Comparison of ENCODE assay signal across 9 cellular contexts in the genomic region with DNA sequence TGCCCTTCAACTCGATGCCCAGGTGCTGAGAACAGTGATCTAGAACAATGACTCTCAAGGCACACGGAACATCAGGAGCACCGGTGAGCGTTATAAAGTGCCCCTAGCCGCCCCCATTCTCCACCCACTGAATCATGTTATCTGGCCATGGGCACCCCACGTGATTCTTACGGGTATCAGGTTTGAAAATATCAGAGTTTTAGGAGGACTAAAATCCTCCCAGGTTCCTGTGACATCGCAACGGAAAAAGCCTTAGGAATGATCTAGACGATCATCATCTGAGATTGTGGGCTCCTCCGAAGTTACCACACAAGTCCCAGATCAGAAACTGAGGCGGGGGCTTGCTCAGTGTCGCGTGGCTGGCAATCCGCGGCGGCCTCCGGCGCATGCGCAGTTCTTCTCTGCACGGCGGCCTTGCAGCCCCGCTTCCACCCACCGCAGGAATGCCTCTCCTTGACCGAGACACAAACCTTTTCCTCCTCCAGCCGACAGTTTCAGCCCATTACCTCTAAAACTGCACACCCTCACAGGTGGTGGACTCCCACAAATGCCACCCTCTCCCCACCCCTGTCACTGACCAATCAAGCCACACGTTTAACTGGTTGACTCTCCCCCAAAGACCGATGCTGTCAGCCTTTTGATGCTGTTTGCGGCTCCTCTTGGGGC. TPM values are rescaled to one million over a fixed set of nuclear protein-coding genes. Genes with fewer than 3 reads are reported as not detected.
DNase-seq lines count a peak whose midpoint lies in the region; ATAC-seq, FAIRE-seq and TF ChIP-seq lines count a peak whose summit lies in the region.
"Had no signal": no experiment of that assay in that cellular context is flagged by ENCODE, and none has a peak within 500 bp of the region (broad histone marks: within the 10 kb centered on the region; RNA-seq: fewer than 3 reads in every experiment).

No MANE protein-coding gene starts in this region.

- no peak overlapping the region for H3K27ac ChIP-seq in A673 (ENCODE audit: low read depth, low read length, poor library complexity, severe bottlenecking)
- H3K27ac ChIP-seq: foreskin keratinocyte had no signal

- DNase-seq in NCI-H2029 (lab: John Stamatoyannopoulos, UW) (peak; percentile 17), left cardiac atrium (peak; percentile 76), HTR-8/SVneo (ENCODE audit: insufficient read length, low spot score) (no peak), A673 (ENCODE audit: low spot score) (no peak)
- DNase-seq in stimulated activated CD4-positive, alpha-beta T cell treated with anti-CD3 and anti-CD28 coated beads, Interleukin-12 subunit alpha, Interleukin-12 subunit beta, amount 100 ng/mL, for 24 hours (ENCODE audit: low read depth in 2 of 2), result peak; percentile 26 to 30

- TF ChIP-seq CTCF in A673 (conservative IDR thresholded peaks at IDR 0.05; ENCODE audit: low read depth, low read length), result no peak

- no peaks in the 10 kb centered on the region for H3K36me3 Mint-ChIP-seq in activated T-helper 17 cell treated with anti-CD3 and anti-CD28 coated beads, Interleukin-2, amount 50 U/mL, for 72 hours (ENCODE audit: low read depth)

- peaks cover 3% of the 10 kb centered on the region for H3K27me3 Mint-ChIP-seq in activated T-helper 17 cell treated with anti-CD3 and anti-CD28 coated beads, Interleukin-2, amount 50 U/mL, for 72 hours

- no peaks in the 10 kb centered on the region for H3K4me1 ChIP-seq in A673 (ENCODE audit: insufficient read depth, low read length, poor library complexity, severe bottlenecking)

- intact Hi-C loops in left cardiac atrium (cut with DNase I), result no loop called here
- intact Hi-C loops in A673 (cut with micrococcal nuclease; ENCODE audit: unreplicated experiment), result no loop called here

- no TSS peak for BruUV-seq in A673 (replicated peaks; lab: Mats Ljungman, UMichigan)

- H3K36me3 ChIP-seq in A673 (ENCODE audit: insufficient read depth, low read length, poor library complexity, severe bottlenecking), result no peaks in the 10 kb centered on the region

- CTCF ChIA-PET in A673 (lab: Charles Lee), result no interaction called here

- no peaks in the 10 kb centered on the region for H3K27me3 ChIP-seq in A673 (replicated peaks; ENCODE audit: insufficient read depth, low read depth, low read length, poor library complexity)
- H3K27me3 ChIP-seq: foreskin keratinocyte had no signal

- FAIRE-seq in HTR-8/SVneo (lab: Jason Lieb, UNC), result no peak

- POLR2A ChIA-PET in A673 (lab: Charles Lee; ENCODE audit: low non-redundant PET), result interaction anchor here (0.7 kb wide), 1 partner anchor 1386 kb away, joined by 3 read pairs; no protein-coding TSS in a partner anchor

- peak; percentile 77 for ATAC-seq in activated T-helper 17 cell treated with anti-CD3 and anti-CD28 coated beads, Interleukin-2, amount 50 U/mL, for 72 hours (replicated peaks)
- peak; percentile 82 to 90 for ATAC-seq in left cardiac atrium
- no peak for ATAC-seq in GM21526 (IDR thresholded peaks at IDR 0.05; ENCODE audit: low FRiP score, unreplicated experiment)
- ATAC-seq in HG03565 (IDR thresholded peaks at IDR 0.05; ENCODE audit: unreplicated experiment), result no peak
- ATAC-seq: foreskin keratinocyte had no signal

- no peak overlapping the region for H3K4me3 ChIP-seq in A673 (ENCODE audit: low read depth, low read length, poor library complexity, severe bottlenecking)

- no peaks in the 10 kb centered on the region for H3K4me1 Mint-ChIP-seq in activated T-helper 17 cell treated with anti-CD3 and anti-CD28 coated beads, Interleukin-2, amount 50 U/mL, for 72 hours

- H3K9me3 Mint-ChIP-seq in activated T-helper 17 cell treated with anti-CD3 and anti-CD28 coated beads, Interleukin-2, amount 50 U/mL, for 72 hours, result no peaks in the 10 kb centered on the region

- no peaks in the 10 kb centered on the region for H3K9me3 ChIP-seq in A673 (ENCODE audit: low read depth, low read length, poor library complexity, severe bottlenecking)

- H3K4me3 Mint-ChIP-seq in activated T-helper 17 cell treated with anti-CD3 and anti-CD28 coated beads, Interleukin-2, amount 50 U/mL, for 72 hours, result peak overlapping the region; percentile 66

- H3K27ac Mint-ChIP-seq in activated T-helper 17 cell treated with anti-CD3 and anti-CD28 coated beads, Interleukin-2, amount 50 U/mL, for 72 hours, result peak overlapping the region; percentile 86

RNA-seq across cellular contexts. Expression of a gene that starts 5.8 kb away (rescaled TPM):
- total RNA-seq in activated T-helper 17 cell treated with anti-CD3 and anti-CD28 coated beads, Interleukin-2, amount 50 U/mL, for 72 hours, result 10 to 100 TPM; 53.1 to 76.3 TPM
- total RNA-seq in left cardiac atrium (100 to 1,000 TPM; 198 to 226 TPM), A673 (2021) (55.4 and 68.1 TPM in 2 replicates)

Comparison
In these comparisons a context has a peak if more than half of its experiments do, and no peak if none do; other contexts are left out.
1. DNase-seq: peak in NCI-H2029 (single experiment), left cardiac atrium (single experiment) and stimulated activated CD4-positive, alpha-beta T cell treated with anti-CD3 and anti-CD28 coated beads, Interleukin-12 subunit alpha, Interleukin-12 subunit beta, amount 100 ng/mL, for 24 hours (2 of 2); none in HTR-8/SVneo (single experiment) and A673 (single experiment).
2. ATAC-seq: peak in activated T-helper 17 cell treated with anti-CD3 and anti-CD28 coated beads, Interleukin-2, amount 50 U/mL, for 72 hours (single experiment) and left cardiac atrium (2 of 2); none in GM21526 (single experiment) and HG03565 (single experiment).